8 cellular contexts compared by ENCODE assay signal in the genomic region with DNA sequence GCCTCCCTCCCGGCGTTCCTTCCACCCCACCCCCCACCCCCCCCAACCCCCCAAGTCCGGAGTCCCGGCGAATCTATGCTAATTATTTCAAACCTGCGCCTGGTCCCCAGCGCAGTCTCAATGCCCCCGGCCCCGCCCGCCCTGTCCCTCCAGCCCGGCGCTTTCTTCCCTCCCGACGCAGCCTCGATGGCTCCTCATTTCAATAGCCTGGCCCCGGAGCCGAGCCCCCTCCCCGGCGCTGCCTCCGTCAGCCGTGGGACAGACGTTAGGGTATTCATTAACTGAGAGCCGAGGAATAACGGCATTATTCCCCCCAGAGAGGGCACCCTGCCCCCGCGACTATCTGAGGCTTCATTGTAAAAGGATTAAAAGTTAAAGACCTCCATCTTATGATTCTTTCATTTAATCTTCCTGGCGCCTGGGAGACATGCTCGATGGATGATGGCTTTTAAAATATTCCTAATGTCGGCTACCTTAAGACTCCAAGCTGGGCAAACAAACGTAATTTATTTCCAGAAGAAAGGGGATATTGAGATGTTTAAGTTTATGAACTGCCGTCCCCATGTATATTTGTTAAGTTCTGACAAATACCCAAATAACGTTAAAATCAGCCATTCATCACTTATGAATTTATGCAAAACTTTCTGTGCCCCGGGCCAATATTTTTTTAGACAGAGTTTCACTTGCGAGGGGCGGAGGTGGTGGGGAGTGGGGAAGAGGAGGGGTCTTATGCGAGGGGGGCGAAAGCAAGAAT. TPM values are rescaled to one million over a fixed set of nuclear protein-coding genes. Genes with fewer than 3 reads are reported as not detected.
DNase-seq lines count a peak whose midpoint lies in the region; ATAC-seq lines count a peak whose summit lies in the region.

No MANE protein-coding gene starts in this region.

- no peak overlapping the region for H2BK15ac ChIP-seq in mesendoderm (replicated peaks; ENCODE audit: low read depth)

- H3K23ac ChIP-seq in mesendoderm (ENCODE audit: low read length): no peak overlapping the region

- H3K27me3 ChIP-seq in mesendoderm (ENCODE audit: insufficient read depth, low read length, poor library complexity): no peaks in the 10 kb centered on the region

- H3K18ac ChIP-seq in mesendoderm (ENCODE audit: low read length): peak overlapping the region; percentile 73

- H3K36me3 ChIP-seq in mesendoderm (ENCODE audit: control insufficient read depth, insufficient read depth, low read length): no peaks in the 10 kb centered on the region

- no peaks in the 10 kb centered on the region for H3K4me1 ChIP-seq in mesendoderm (ENCODE audit: control insufficient read depth, low read depth, low read length)

- H3K4me3 ChIP-seq in mesendoderm (ENCODE audit: low read length): no peak overlapping the region

- DNase-seq in stimulated activated CD4-positive, alpha-beta T cell treated with anti-CD3 and anti-CD28 coated beads, Interleukin-4, amount 100 ng/mL, for 1 hour: peak; percentile 29
- no peak for DNase-seq in stimulated activated CD4-positive, alpha-beta T cell treated with anti-CD3 and anti-CD28 coated beads, Interleukin-2, amount 100 ng/mL, for 48 hours
- no peak for DNase-seq in mesendoderm
- DNase-seq in SIG-M5 treated with dmso at 0.1 percent for 504 hours (lab: John Stamatoyannopoulos, UW; ENCODE audit: unreplicated experiment): no peak

- WGBS in mesendoderm (ENCODE audit: extremely low coverage, insufficient coverage, low lambda C conversion rate): no CpG with 5 or more reads among the region's 37 CpGs

- no peak overlapping the region for H3K4ac ChIP-seq in mesendoderm (ENCODE audit: low read depth, low read length)

- H3K27ac Mint-ChIP-seq in activated naive CD8-positive, alpha-beta T cell: peak overlapping the region; percentile 92

- no peak overlapping the region for H2BK120ac ChIP-seq in mesendoderm (ENCODE audit: low read depth, low read length)

- H4K5ac ChIP-seq in mesendoderm (ENCODE audit: low read length): no peak overlapping the region

- peak overlapping the region; percentile 17 for H3K56ac ChIP-seq in mesendoderm (ENCODE audit: low read length)

- H4K8ac ChIP-seq in mesendoderm (ENCODE audit: low read depth, low read length): no peak overlapping the region

- H3K36me3 Mint-ChIP-seq in activated naive CD8-positive, alpha-beta T cell: peaks cover 2% of the 10 kb centered on the region

- peak overlapping the region; percentile 26 for H3K9ac ChIP-seq in mesendoderm (ENCODE audit: low read length)

- H3K4me3 Mint-ChIP-seq in activated naive CD8-positive, alpha-beta T cell: peak overlapping the region; percentile 87

- no peak overlapping the region for H2BK5ac ChIP-seq in mesendoderm (ENCODE audit: low read length)

- no peaks in the 10 kb centered on the region for H3K79me1 ChIP-seq in mesendoderm (ENCODE audit: low read length)

- no peak overlapping the region for H3K27ac ChIP-seq in mesendoderm (ENCODE audit: low read depth, low read length)

- ATAC-seq in GM18867 (IDR thresholded peaks at IDR 0.05; ENCODE audit: unreplicated experiment): no peak
- no peak for ATAC-seq in HG02623 (IDR thresholded peaks at IDR 0.05; ENCODE audit: unreplicated experiment)
- no peak for ATAC-seq in HG03045 (IDR thresholded peaks at IDR 0.05; ENCODE audit: unreplicated experiment)

- H3K9me3 Mint-ChIP-seq in activated naive CD8-positive, alpha-beta T cell (ENCODE audit: low read depth): no peaks in the 10 kb centered on the region

- no peaks in the 10 kb centered on the region for H3K79me2 ChIP-seq in mesendoderm (ENCODE audit: control insufficient read depth, insufficient read depth, low read length)

- peak overlapping the region; percentile 42 for H3K4me2 ChIP-seq in mesendoderm (ENCODE audit: low read length)

- H3K27me3 Mint-ChIP-seq in activated naive CD8-positive, alpha-beta T cell: peaks cover 5% of the 10 kb centered on the region

- no peak overlapping the region for H2AK5ac ChIP-seq in mesendoderm (ENCODE audit: low read length)

- peaks cover 59% of the 10 kb centered on the region for H3K4me1 Mint-ChIP-seq in activated naive CD8-positive, alpha-beta T cell (ENCODE audit: low read depth)

RNA-seq across cellular contexts. Expression of a gene that starts 3.4 kb away (rescaled TPM):
- 0.11 TPM for polyA plus RNA-seq in mesendoderm (2013, experiment 1 of 2)
- 0.18 TPM for polyA plus RNA-seq in mesendoderm (2013, experiment 2 of 2)
